ENCODE assay signal across 8 cellular contexts in the genomic region with DNA sequence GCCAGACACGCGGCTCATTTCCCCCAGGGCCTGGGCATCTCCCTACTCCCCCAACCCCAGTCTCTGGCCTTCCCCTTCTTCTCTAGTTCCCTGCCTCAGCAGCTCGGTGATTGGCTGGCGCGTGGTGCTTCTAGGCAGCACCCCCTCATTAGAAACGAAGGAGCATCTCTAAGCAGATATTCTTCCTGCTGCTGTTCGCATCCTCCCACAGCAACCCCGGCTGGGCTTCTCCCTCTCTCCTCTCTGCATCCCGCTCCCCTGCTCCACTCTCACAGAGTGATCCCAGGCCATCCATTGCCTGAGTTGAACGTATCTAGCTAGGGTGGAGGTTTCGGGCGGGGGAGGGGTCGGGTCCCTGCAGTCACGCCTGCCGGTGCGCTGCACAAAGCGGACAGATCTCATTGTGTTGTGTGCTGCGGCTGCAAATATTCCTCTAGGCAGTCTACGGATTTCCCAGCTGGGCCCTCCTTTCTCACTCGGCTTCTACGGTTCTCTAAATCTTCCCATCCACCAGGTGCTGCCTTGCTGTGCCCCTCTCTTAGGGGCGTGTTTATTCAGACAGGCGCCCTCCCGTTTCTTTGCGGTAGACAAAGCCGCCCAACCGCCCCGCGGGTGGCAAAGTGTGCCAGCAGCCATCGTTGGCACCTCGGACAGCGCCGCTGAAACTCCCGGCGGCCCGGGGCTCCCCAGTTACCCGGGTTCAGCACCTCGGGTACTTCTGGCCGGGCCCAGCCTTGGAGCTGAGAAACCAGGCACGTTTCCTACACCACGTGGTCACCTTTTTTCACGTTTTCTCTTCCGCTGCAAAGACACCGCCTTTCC. TPM values are rescaled to one million over a fixed set of nuclear protein-coding genes. Genes with fewer than 3 reads are reported as not detected.
DNase-seq lines count a peak whose midpoint lies in the region; ATAC-seq and TF ChIP-seq lines count a peak whose summit lies in the region.

No MANE protein-coding gene starts in this region.

- peak overlapping the region; percentile 10; the same call in 1 of the 2 replicates for H3K4me3 ChIP-seq in GM12865 (ENCODE audit: low read depth, low read length)

- H3K27me3 ChIP-seq in foreskin keratinocyte, result peaks cover 94% of the 10 kb centered on the region

- no peak for TF ChIP-seq CTCF in GM12865 (IDR thresholded peaks at IDR 0.05; ENCODE audit: insufficient read depth, low read depth, low read length, missing control alignments)
- peak; percentile 41 for TF ChIP-seq CTCF in foreskin keratinocyte (conservative IDR thresholded peaks at IDR 0.05)

- H3K4me1 ChIP-seq in foreskin keratinocyte, result no peaks in the 10 kb centered on the region

- DNase-seq in GM12865 (ENCODE audit: low read depth) (peak; percentile 37), NCI-H1436 (lab: John Stamatoyannopoulos, UW) (peak; percentile 80), foreskin keratinocyte (peak in 1 of 2 donors; percentile 19), HPDE6-E6E7 (ENCODE audit: extremely low spot score) (no peak), epidermal melanocyte (ENCODE audit: insufficient read length, low spot score) (no peak)
- peak; percentile 41 for DNase-seq in stimulated activated CD8-positive, alpha-beta memory T cell treated with anti-CD3 and anti-CD28 coated beads, Interleukin-4, amount 100 ng/mL, for 48 hours
- DNase-seq in activated CD8-positive, alpha-beta memory T cell treated with anti-CD3 and anti-CD28 coated beads for 24 hours, result no peak

- ATAC-seq in GM21526 (IDR thresholded peaks at IDR 0.05; ENCODE audit: low FRiP score, unreplicated experiment) (peak; percentile 47), foreskin keratinocyte (peak; percentile 71)

- H3K27ac ChIP-seq in foreskin keratinocyte, result no peak overlapping the region

RNA-seq across cellular contexts. Expression of gene CACNA1E, which starts 2.2 kb away (rescaled TPM):
- total RNA-seq in foreskin keratinocyte, result not detected in 2 replicates
- polyA plus RNA-seq in foreskin keratinocyte, result not detected in 2 replicates

Comparison
In these comparisons a context has a peak if more than half of its experiments do, and no peak if none do; other contexts are left out.
1. DNase-seq: peak in GM12865 (single experiment), NCI-H1436 (single experiment) and stimulated activated CD8-positive, alpha-beta memory T cell treated with anti-CD3 and anti-CD28 coated beads, Interleukin-4, amount 100 ng/mL, for 48 hours (single experiment); none in HPDE6-E6E7 (single experiment), epidermal melanocyte (single experiment) and activated CD8-positive, alpha-beta memory T cell treated with anti-CD3 and anti-CD28 coated beads for 24 hours (single experiment).